In the genomic region with DNA sequence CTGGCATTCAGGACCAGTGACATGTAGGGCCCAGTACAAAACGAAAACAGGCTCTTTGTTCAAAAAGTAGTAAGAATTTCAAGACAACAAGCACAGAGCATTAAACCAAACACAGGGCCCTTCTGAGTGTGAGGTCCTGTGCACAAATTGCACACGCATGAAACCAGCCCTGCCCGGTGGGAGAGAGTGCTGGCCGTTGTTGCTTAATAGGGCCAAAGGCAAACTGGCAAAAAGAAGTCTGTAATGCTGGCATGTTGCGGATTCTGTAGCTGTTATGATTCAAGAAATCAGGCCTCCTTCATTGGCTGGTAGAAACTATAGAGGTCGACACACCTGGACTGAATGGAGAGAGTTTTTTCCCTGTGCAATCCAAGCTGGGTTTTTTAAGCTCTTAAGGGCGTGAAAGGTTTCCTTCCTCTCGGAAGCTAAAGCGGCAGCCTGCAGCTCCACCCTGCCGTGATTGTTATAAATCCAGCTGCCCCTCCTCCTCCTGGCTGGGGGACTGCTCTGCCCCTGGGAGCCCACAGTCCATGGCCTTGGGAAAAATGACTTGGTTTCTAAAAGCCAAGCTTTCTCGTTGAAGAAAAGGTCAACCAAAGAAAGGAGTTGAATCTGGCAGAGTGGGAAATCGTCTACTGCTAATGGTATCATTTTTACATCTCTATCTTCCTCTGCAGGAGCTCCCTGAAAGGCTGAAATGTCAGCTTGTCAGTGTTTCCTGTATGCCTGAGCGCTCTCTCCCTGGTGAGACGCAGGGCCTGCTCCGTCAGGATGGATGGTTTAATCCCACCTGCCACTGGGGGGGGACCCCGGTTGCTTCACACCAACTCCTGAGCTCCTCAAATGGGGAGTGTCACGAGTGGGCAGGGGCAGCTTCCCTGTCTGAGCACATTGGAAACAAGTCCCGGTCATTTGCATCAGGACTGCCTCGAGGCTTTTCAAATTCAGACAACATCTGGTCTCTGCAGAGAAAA, we compare ENCODE assay signal across 13 cellular contexts.
DNase-seq lines count a peak whose midpoint lies in the region; ATAC-seq and TF ChIP-seq lines count a peak whose summit lies in the region.
"Had no signal": no experiment of that assay in that cellular context is flagged by ENCODE, and none has a peak within 500 bp of the region (broad histone marks: within the 10 kb centered on the region; RNA-seq: fewer than 3 reads in every experiment).

No MANE protein-coding gene starts in this region.

- H3K4me3 ChIP-seq in heart left ventricle (no peak overlapping the region), Peyer's patch (no peak overlapping the region)
- H3K4me3 ChIP-seq: tibial nerve had no signal

- H3K4me1 ChIP-seq in heart left ventricle: peaks cover 0 to 9% (median 0%) of the 10 kb centered on the region in 12 donors
- peaks cover 0 to 6% (median 0%) of the 10 kb centered on the region in 4 donors for H3K4me1 ChIP-seq in Peyer's patch

- ATAC-seq in heart left ventricle: peak in 3 of 4 donors; percentile 48 to 63 (median 48)
- no peak for ATAC-seq in Right ventricle myocardium inferior
- no peak for ATAC-seq in HG03025 (IDR thresholded peaks at IDR 0.05; ENCODE audit: low FRiP score, unreplicated experiment)
- no peak for ATAC-seq in GM21381 (IDR thresholded peaks at IDR 0.05; ENCODE audit: unreplicated experiment)
- ATAC-seq: Panc1 had no signal

- H3K9me3 Mint-ChIP-seq in brain (peaks cover 0 to 2% (median 0%) of the 10 kb centered on the region in 5 experiments), type B pancreatic cell (no peaks in the 10 kb centered on the region)
- H3K9me3 Mint-ChIP-seq: memory B cell had no signal

- H3K27ac ChIP-seq in heart left ventricle (no peak overlapping the region), Peyer's patch (no peak overlapping the region)
- H3K27ac ChIP-seq: tibial nerve had no signal

- peaks cover 12% of the 10 kb centered on the region for H3K27me3 Mint-ChIP-seq in brain
- peaks cover 13% of the 10 kb centered on the region for H3K27me3 Mint-ChIP-seq in type B pancreatic cell

- H3K36me3 ChIP-seq in heart left ventricle (peaks cover 0 to 11% (median 0%) of the 10 kb centered on the region in 9 donors), Peyer's patch (no peaks in the 10 kb centered on the region)
- H3K36me3 ChIP-seq: tibial nerve had no signal

- H3K4me3 Mint-ChIP-seq in brain: peak overlapping the region in 4 of 5 experiments; percentile 48 to 64 (median 63)
- H3K4me3 Mint-ChIP-seq in type B pancreatic cell: peak overlapping the region; percentile 66
- H3K4me3 Mint-ChIP-seq: memory B cell had no signal

- peak in 2 of 12 donors; percentile 8 to 15 for TF ChIP-seq CTCF in heart left ventricle (IDR thresholded peaks at IDR 0.05)
- peak; percentile 15 to 23 for TF ChIP-seq CTCF in brain (conservative IDR thresholded peaks at IDR 0.05)
- TF ChIP-seq CTCF in type B pancreatic cell (conservative IDR thresholded peaks at IDR 0.05): no peak
- TF ChIP-seq CTCF in Peyer's patch (IDR thresholded peaks at IDR 0.05): peak in 1 of 6 experiments; percentile 20

- no peak for DNase-seq in heart left ventricle
- no peak for DNase-seq in Right ventricle myocardium inferior (ENCODE audit: missing footprints)
- peak; percentile 80 for DNase-seq in left kidney (ENCODE audit: low read depth, low spot score)
- DNase-seq in type B pancreatic cell (ENCODE audit: extremely low spot score, unreplicated experiment): no peak
- no peak for DNase-seq in Peyer's patch
- DNase-seq: effector CD8-positive, alpha-beta T cell; T1000 had no signal

- H3K27ac Mint-ChIP-seq in brain (peak overlapping the region; percentile 82 to 97 (median 90)), type B pancreatic cell (peak overlapping the region; percentile 43)
- H3K27ac Mint-ChIP-seq: memory B cell had no signal

- WGBS in heart left ventricle, 4 donors: 51 to 54% (median 54%) methylated on average over 18 to 19 of the region's 19 CpGs

- H3K27me3 ChIP-seq in heart left ventricle: no peaks in the 10 kb centered on the region
- no peaks in the 10 kb centered on the region for H3K27me3 ChIP-seq in Peyer's patch
- H3K27me3 ChIP-seq: tibial nerve had no signal

- TF ChIP-seq POLR2A in heart left ventricle (IDR thresholded peaks at IDR 0.05) (no peak), Peyer's patch (IDR thresholded peaks at IDR 0.05) (no peak)

- intact Hi-C loops in heart left ventricle (cut with DNase I): loop anchor here in 1 of 10 donors (5.0 kb wide), 1 partner anchor 53 kb away; no protein-coding TSS in a partner anchor
- intact Hi-C loops in Right ventricle myocardium inferior (cut with DNase I): no loop called here

- H3K36me3 Mint-ChIP-seq in brain (no peaks in the 10 kb centered on the region), type B pancreatic cell (no peaks in the 10 kb centered on the region)
- H3K36me3 Mint-ChIP-seq: memory B cell had no signal

- no peaks in the 10 kb centered on the region for H3K9me3 ChIP-seq in heart left ventricle
- no peaks in the 10 kb centered on the region for H3K9me3 ChIP-seq in Peyer's patch
- H3K9me3 ChIP-seq: tibial nerve had no signal

- peaks cover 44% of the 10 kb centered on the region for H3K4me1 Mint-ChIP-seq in brain
- H3K4me1 Mint-ChIP-seq in type B pancreatic cell (ENCODE audit: unreplicated experiment): peaks cover 20% of the 10 kb centered on the region
- H3K4me1 Mint-ChIP-seq: memory B cell had no signal

Comparison
In these comparisons a context has a peak if more than half of its experiments do, and no peak if none do; other contexts are left out.
1. ATAC-seq: peak in heart left ventricle (3 of 4); none in Right ventricle myocardium inferior (single experiment), HG03025 (single experiment) and GM21381 (single experiment).